20 cellular contexts compared by ENCODE assay signal in genomic region chr11:115845872-115846271, GRCh38.
DNase-seq lines count a peak whose midpoint lies in the region; ATAC-seq, FAIRE-seq and TF ChIP-seq lines count a peak whose summit lies in the region.
"Had no signal": no experiment of that assay in that cellular context is flagged by ENCODE, and none has a peak within 500 bp of the region (broad histone marks: within the 10 kb centered on the region; RNA-seq: fewer than 3 reads in every experiment).

No MANE protein-coding gene starts in this region.

- H3K27me3 ChIP-seq in HepG2 (ENCODE audit: control insufficient read depth in 1 of 2, insufficient read depth in 2 of 2, low read length in 2 of 2): peaks cover 0 to 8% of the 10 kb centered on the region in 2 experiments; a peak in 1 of 5 replicates
- H3K27me3 ChIP-seq in right lobe of liver: no peaks in the 10 kb centered on the region
- H3K27me3 ChIP-seq: BLaER1 had no signal

- TF ChIP-seq POLR2A in HepG2 (IDR thresholded peaks at IDR 0.05; ENCODE audit: insufficient read depth in 1 of 2, low read depth in 2 of 2, low read length in 2 of 2) (no peak), right lobe of liver (IDR thresholded peaks at IDR 0.05) (no peak)

- TF ChIP-seq EP300 in HepG2 (IDR thresholded peaks at IDR 0.05; ENCODE audit: low read depth in 2 of 2, low read length in 2 of 2): no peak
- TF ChIP-seq EP300 in HepG2 (CRISPR knock-in tag; IDR thresholded peaks at IDR 0.05; ENCODE audit: borderline replicate concordance): no peak

- DNase-seq in DMS 273 (lab: John Stamatoyannopoulos, UW; ENCODE audit: unreplicated experiment): peak; percentile 27
- DNase-seq in DMS 273 treated with DMSO at 0.1 percent for 48 hours (lab: John Stamatoyannopoulos, UW): no peak
- no peak for DNase-seq in HepG2 (ENCODE audit: low spot score)
- no peak for DNase-seq in right lobe of liver
- DNase-seq in left ventricle myocardium superior: no peak
- DNase-seq in D341Med (ENCODE audit: low spot score): no peak
- DNase-seq in KBM-7: no peak
- DNase-seq: AML-193; Caco-2; CD8-positive, alpha-beta memory T cell; DMS79; GM23248 had no signal

- peaks cover 10% of the 10 kb centered on the region for H3K4me1 ChIP-seq in HepG2 (ENCODE audit: insufficient read depth, low read length)
- H3K4me1 ChIP-seq in right lobe of liver: no peaks in the 10 kb centered on the region
- H3K4me1 ChIP-seq: BLaER1 had no signal

- H3K27ac ChIP-seq in HepG2 (ENCODE audit: extremely low read length, insufficient read depth, low read length) (no peak overlapping the region), right lobe of liver (no peak overlapping the region)
- H3K27ac ChIP-seq: 22Rv1, BLaER1, GM23248, HL-60 had no signal

- TF ChIP-seq RAD21 in HepG2 (CRISPR knock-in tag; IDR thresholded peaks at IDR 0.05): no peak

- H4K20me1 ChIP-seq in HepG2 (ENCODE audit: insufficient read depth, low read length): no peaks in the 10 kb centered on the region
- H4K20me1 ChIP-seq: BLaER1 had no signal

- H2AFZ ChIP-seq in HepG2 (ENCODE audit: low read length): no peak overlapping the region
- H2AFZ ChIP-seq: GM23248 had no signal

- intact Hi-C loops in HepG2 (cut with micrococcal nuclease; ENCODE audit: unreplicated experiment): no loop called here
- intact Hi-C loops in right lobe of liver (cut with DNase I): no loop called here
- intact Hi-C loops in left ventricle myocardium superior (cut with micrococcal nuclease): no loop called here

- H3K9me3 ChIP-seq in HepG2 (ENCODE audit: low read length) (no peaks in the 10 kb centered on the region), right lobe of liver (no peaks in the 10 kb centered on the region)
- H3K9me3 ChIP-seq: BLaER1, Caco-2 had no signal

- no peak for FAIRE-seq in HepG2 (lab: Jason Lieb, UNC)
- FAIRE-seq: GM12878, GM18507, H54 had no signal

- no peak overlapping the region for H3K9ac ChIP-seq in HepG2 (ENCODE audit: insufficient read depth, low read depth, low read length)
- H3K9ac ChIP-seq: BLaER1, GM23248 had no signal

- CTCF ChIA-PET in HepG2 (lab: Yijun Ruan, JAX; ENCODE audit: low intra/inter-chr PET ratio, low total read pairs): no interaction called here

- H3K4me3 ChIP-seq in HepG2 (replicated peaks in 1 of 3; ENCODE audit: insufficient read depth in 1 of 3, low read depth in 2 of 3, low read length in 3 of 3): no peak overlapping the region
- no peak overlapping the region for H3K4me3 ChIP-seq in right lobe of liver
- H3K4me3 ChIP-seq: BLaER1, GM12878, GM23248 had no signal

- no peak for TF ChIP-seq CTCF in HepG2 (CRISPR knock-in tag; IDR thresholded peaks at IDR 0.05)
- no peak for TF ChIP-seq CTCF in right lobe of liver (IDR thresholded peaks at IDR 0.05)

- no TSS peak for BruUV-seq in HepG2 (replicated peaks; lab: Mats Ljungman, UMichigan)

- ATAC-seq in HepG2 (no peak), right lobe of liver (no peak), left ventricle myocardium superior (peak; percentile 62), GM21737 (IDR thresholded peaks at IDR 0.05; ENCODE audit: unreplicated experiment) (no peak)
- ATAC-seq: GM12878, HCT116 had no signal

- WGBS in HepG2 (ENCODE audit: low lambda C conversion rate): 78% methylated on average over 1 of the region's 1 CpG
- WGBS in right lobe of liver (ENCODE audit: insufficient coverage, low coverage, low lambda C conversion rate, missing lambda C conversion rate): no CpG with 5 or more reads among the region's 1 CpG

- H3K36me3 ChIP-seq in HepG2 (replicated peaks in 1 of 2; ENCODE audit: control insufficient read depth in 1 of 2, insufficient read depth in 2 of 2, low read length in 2 of 2) (no peaks in the 10 kb centered on the region), right lobe of liver (no peaks in the 10 kb centered on the region)
- H3K36me3 ChIP-seq: BLaER1 had no signal

- H3K4me2 ChIP-seq in HepG2 (ENCODE audit: low read depth, low read length): no peak overlapping the region
- H3K4me2 ChIP-seq: BLaER1 had no signal

- in situ Hi-C loops in HepG2 (cut with HindIII; ENCODE audit: extremely low pct_ligation_motif_present, low pct_unique_long_range_greater_than_20kb): no loop called here
- in situ Hi-C loops in KBM-7 (cut with MboI; ENCODE audit: low pct_unique_long_range_greater_than_20kb, low sequenced_read_pairs): no loop called here

- POLR2A ChIA-PET in HepG2 (lab: Yijun Ruan, JAX): no interaction called here

- no peaks in the 10 kb centered on the region for H3K79me2 ChIP-seq in HepG2 (ENCODE audit: insufficient read depth, low read length)

TF ChIP-seq in HepG2, 621 proteins besides CTCF, POLR2A, EP300 and RAD21:
- TF ChIP-seq ZNF33B (CRISPR knock-in tag; IDR thresholded peaks at IDR 0.05): no peak
- no peak for TF ChIP-seq ESRRA (CRISPR knock-in tag; IDR thresholded peaks at IDR 0.05; ENCODE audit: low read depth)
- TF ChIP-seq KDM6A (CRISPR knock-in tag; IDR thresholded peaks at IDR 0.05; ENCODE audit: low read depth): no peak
- TF ChIP-seq, protein P1, sequence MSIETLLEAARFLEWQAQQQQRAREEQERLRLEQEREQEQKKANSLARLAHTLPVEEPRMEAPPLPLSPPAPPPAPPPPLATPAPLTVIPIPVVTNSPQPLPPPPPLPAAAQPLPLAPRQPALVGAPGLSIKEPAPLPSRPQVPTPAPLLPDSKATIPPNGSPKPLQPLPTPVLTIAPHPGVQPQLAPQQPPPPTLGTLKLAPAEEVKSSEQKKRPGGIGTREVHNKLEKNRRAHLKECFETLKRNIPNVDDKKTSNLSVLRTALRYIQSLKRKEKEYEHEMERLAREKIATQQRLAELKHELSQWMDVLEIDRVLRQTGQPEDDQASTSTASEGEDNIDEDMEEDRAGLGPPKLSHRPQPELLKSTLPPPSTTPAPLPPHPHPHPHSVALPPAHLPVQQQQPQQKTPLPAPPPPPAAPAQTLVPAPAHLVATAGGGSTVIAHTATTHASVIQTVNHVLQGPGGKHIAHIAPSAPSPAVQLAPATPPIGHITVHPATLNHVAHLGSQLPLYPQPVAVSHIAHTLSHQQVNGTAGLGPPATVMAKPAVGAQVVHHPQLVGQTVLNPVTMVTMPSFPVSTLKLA (IDR thresholded peaks at IDR 0.05): peak; percentile 76
